ENCODE assay signal across 9 cellular contexts in the genomic region with DNA sequence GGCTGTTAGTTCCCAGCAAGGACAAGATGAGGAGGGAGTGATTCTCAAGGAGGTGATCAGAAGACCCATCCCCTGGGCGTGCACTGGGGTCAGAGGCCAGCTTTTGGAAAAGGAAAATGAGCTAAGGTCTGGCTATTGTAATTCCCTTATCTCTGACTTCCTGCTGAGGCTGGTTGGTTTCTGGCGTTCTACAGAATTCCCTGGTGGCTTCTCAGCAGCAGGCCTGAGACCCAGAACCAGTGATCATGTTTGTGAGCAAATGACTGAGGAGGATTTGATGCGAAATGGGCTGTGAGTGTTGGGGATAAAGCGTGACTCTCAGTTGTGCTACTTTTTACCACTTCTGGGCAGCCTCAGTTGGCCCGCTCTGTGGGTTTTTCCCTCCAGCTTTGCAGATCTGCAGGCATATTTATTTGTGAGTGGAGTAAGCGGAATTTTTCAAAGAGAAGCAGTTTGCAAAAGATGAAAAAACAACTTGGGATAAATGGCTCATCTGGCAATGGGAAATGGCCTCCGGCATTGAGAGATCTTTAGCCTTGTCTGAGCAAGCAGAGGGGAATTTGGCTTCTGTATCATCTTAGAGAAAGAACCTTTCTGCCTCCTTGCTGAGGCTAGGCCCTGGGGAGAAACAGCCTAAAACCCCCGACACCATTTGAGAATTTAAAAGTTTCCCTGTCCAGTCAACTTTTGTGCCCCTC.
DNase-seq lines count a peak whose midpoint lies in the region; ATAC-seq, FAIRE-seq and TF ChIP-seq lines count a peak whose summit lies in the region.
"Had no signal": no experiment of that assay in that cellular context is flagged by ENCODE, and none has a peak within 500 bp of the region (broad histone marks: within the 10 kb centered on the region; RNA-seq: fewer than 3 reads in every experiment).

No MANE protein-coding gene starts in this region.

- peak overlapping the region; percentile 73 for H3K27ac Mint-ChIP-seq in astrocyte (ENCODE audit: unreplicated experiment)

- H3K4me1 Mint-ChIP-seq in astrocyte (ENCODE audit: low read depth, unreplicated experiment): peaks cover 7% of the 10 kb centered on the region

- H4K20me1 ChIP-seq in astrocyte (ENCODE audit: insufficient read depth, low read length) (no peaks in the 10 kb centered on the region), smooth muscle cell (ENCODE audit: low read depth) (no peaks in the 10 kb centered on the region)

- H3K27me3 Mint-ChIP-seq in astrocyte (ENCODE audit: low read depth, unreplicated experiment): peaks cover 2% of the 10 kb centered on the region

- FAIRE-seq in astrocyte (lab: Jason Lieb, UNC): no peak

- no peaks in the 10 kb centered on the region for H3K9me3 Mint-ChIP-seq in astrocyte (ENCODE audit: unreplicated experiment)

- no peak overlapping the region for H3K4me2 ChIP-seq in astrocyte (ENCODE audit: low read length)
- no peak overlapping the region for H3K4me2 ChIP-seq in smooth muscle cell

- H3K9ac ChIP-seq in astrocyte (ENCODE audit: low read length): no peak overlapping the region
- no peak overlapping the region for H3K9ac ChIP-seq in smooth muscle cell (ENCODE audit: low read depth)

- no peaks in the 10 kb centered on the region for H3K36me3 Mint-ChIP-seq in astrocyte (ENCODE audit: low read depth, unreplicated experiment)

- no peaks in the 10 kb centered on the region for H3F3A ChIP-seq in smooth muscle cell (ENCODE audit: low read depth)

- H3K4me3 Mint-ChIP-seq in astrocyte (ENCODE audit: unreplicated experiment): no peak overlapping the region

- H3K79me2 ChIP-seq in astrocyte (ENCODE audit: insufficient read depth, low read length) (no peaks in the 10 kb centered on the region), smooth muscle cell (ENCODE audit: low read depth) (no peaks in the 10 kb centered on the region)

- TF ChIP-seq POLR2A in heart left ventricle (IDR thresholded peaks at IDR 0.05): no peak
- TF ChIP-seq POLR2A in ovary (IDR thresholded peaks at IDR 0.05): no peak

- H3K4me3 ChIP-seq in astrocyte (ENCODE audit: insufficient read depth, low read depth, low read length) (no peak overlapping the region), heart left ventricle (no peak overlapping the region), smooth muscle cell (no peak overlapping the region), ovary (no peak overlapping the region)

- H2AFZ ChIP-seq in astrocyte (ENCODE audit: low read depth, low read length): no peak overlapping the region
- H2AFZ ChIP-seq in smooth muscle cell (ENCODE audit: low read depth): peak overlapping the region; percentile 14

- H3K36me3 ChIP-seq in astrocyte (ENCODE audit: insufficient read depth, low read length): no peaks in the 10 kb centered on the region
- H3K36me3 ChIP-seq in heart left ventricle: no peaks in the 10 kb centered on the region
- H3K36me3 ChIP-seq in smooth muscle cell (ENCODE audit: low read depth): no peaks in the 10 kb centered on the region
- no peaks in the 10 kb centered on the region for H3K36me3 ChIP-seq in ovary

- TF ChIP-seq CTCF in astrocyte (IDR thresholded peaks at IDR 0.05; ENCODE audit: insufficient read depth, low read depth, low read length) (no peak), heart left ventricle (IDR thresholded peaks at IDR 0.05) (no peak), smooth muscle cell (IDR thresholded peaks at IDR 0.05; ENCODE audit: borderline replicate concordance, insufficient read depth, poor library complexity, severe bottlenecking) (no peak), ovary (IDR thresholded peaks at IDR 0.05) (no peak)

- intact Hi-C loops in heart left ventricle (cut with DNase I): no loop called here
- intact Hi-C loops in ovary (cut with DNase I): no loop called here

- H3K9me3 ChIP-seq in astrocyte (ENCODE audit: insufficient read depth, low read depth, low read length): no peaks in the 10 kb centered on the region
- H3K9me3 ChIP-seq in heart left ventricle: no peaks in the 10 kb centered on the region
- H3K9me3 ChIP-seq in smooth muscle cell (replicated peaks; ENCODE audit: low read depth): no peaks in the 10 kb centered on the region
- H3K9me3 ChIP-seq in ovary: no peaks in the 10 kb centered on the region

- DNase-seq in GM04504 (ENCODE audit: low read depth) (peak; percentile 22), astrocyte (ENCODE audit: low read depth) (no peak), heart left ventricle (peak in 4 of 5 donors; percentile 40 to 63 (median 60)), smooth muscle cell (lab: John Stamatoyannopoulos, UW; ENCODE audit: unreplicated experiment) (no peak), SW 1271 (lab: John Stamatoyannopoulos, UW) (no peak), ovary (no peak)
- DNase-seq: DMS79 had no signal

- no peak for TF ChIP-seq EP300 in ovary (IDR thresholded peaks at IDR 0.05)

- H3K27me3 ChIP-seq in astrocyte (ENCODE audit: insufficient read depth, low read length) (no peaks in the 10 kb centered on the region), heart left ventricle (no peaks in the 10 kb centered on the region), smooth muscle cell (ENCODE audit: low read depth) (no peaks in the 10 kb centered on the region), ovary (no peaks in the 10 kb centered on the region)

- WGBS in heart left ventricle, 4 donors: 48 to 64% (median 54%) methylated on average over 8 of the region's 8 CpGs
- whole genome bisulfite sequencing in smooth muscle cell (ENCODE audit: low lambda C conversion rate): 43% methylated on average over 8 of the region's 8 CpGs
- 49 to 58% (median 50%) methylated on average over 8 of the region's 8 CpGs for WGBS in ovary, 3 donors

- H3K27ac ChIP-seq in astrocyte (ENCODE audit: low read depth, low read length): no peak overlapping the region
- peak overlapping the region; percentile 7 to 78 (median 58) for H3K27ac ChIP-seq in heart left ventricle
- no peak overlapping the region for H3K27ac ChIP-seq in smooth muscle cell (ENCODE audit: low read depth)
- H3K27ac ChIP-seq in ovary: no peak overlapping the region

- ATAC-seq in heart left ventricle: peak in 3 of 4 donors; percentile 73 to 81 (median 79)
- ATAC-seq in GM19324 (IDR thresholded peaks at IDR 0.05; ENCODE audit: low FRiP score, unreplicated experiment): no peak
- ATAC-seq in GM19328 (IDR thresholded peaks at IDR 0.05; ENCODE audit: unreplicated experiment): no peak

- peaks cover 3% of the 10 kb centered on the region for H3K4me1 ChIP-seq in astrocyte (ENCODE audit: insufficient read depth, low read length)
- H3K4me1 ChIP-seq in heart left ventricle: peaks cover 0 to 56% (median 31%) of the 10 kb centered on the region in 12 donors
- peaks cover 12% of the 10 kb centered on the region for H3K4me1 ChIP-seq in smooth muscle cell (ENCODE audit: low read depth)
- peaks cover 11% of the 10 kb centered on the region for H3K4me1 ChIP-seq in ovary (ENCODE audit: insufficient read depth)

Comparison
In these comparisons a context has a peak if more than half of its experiments do, and no peak if none do; other contexts are left out.
1. DNase-seq: peak in GM04504 (single experiment) and heart left ventricle (4 of 5); none in astrocyte (single experiment), smooth muscle cell (single experiment), SW 1271 (0 of 2) and ovary (0 of 5).
2. H3K27ac ChIP-seq: peak in heart left ventricle (12 of 12); none in astrocyte (single experiment), smooth muscle cell (single experiment) and ovary (0 of 2).
3. ATAC-seq: peak in heart left ventricle (3 of 4); none in GM19324 (single experiment) and GM19328 (single experiment).